1 cellular context compared by ENCODE assay signal in the genomic region with DNA sequence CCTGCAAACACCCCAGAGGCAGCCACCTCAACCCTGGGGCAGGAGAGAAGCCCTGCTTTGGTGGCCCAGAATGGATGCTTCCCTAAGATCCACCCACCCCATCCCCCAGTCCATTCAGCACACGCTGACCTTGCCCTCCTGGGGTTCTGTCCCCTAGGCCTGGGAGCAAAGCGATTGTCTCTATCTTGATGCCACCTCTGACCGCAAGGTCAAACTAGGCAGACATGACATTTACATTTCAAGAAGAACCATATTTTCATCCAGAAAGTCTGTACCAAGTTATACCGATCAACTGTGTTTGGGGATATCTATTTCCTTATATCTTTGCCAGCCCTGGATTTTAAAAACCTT.
A peak's percentile ranks its signal among the peaks of the same experiment; 100 is the strongest.
TF ChIP-seq lines count a peak whose summit lies in the region.

No MANE protein-coding gene starts in this region.

TF ChIP-seq in K562, 482 proteins besides CTCF, POLR2A, EP300 and RAD21 (continued from another document):
- no peak for TF ChIP-seq NCOA6 (IDR thresholded peaks at IDR 0.05)
- 0 out of 2 replicates have a peak, but pooled peaks have one; percentile 31 for TF ChIP-seq DPF2 (IDR thresholded peaks at IDR 0.05)
- TF ChIP-seq ZNF561 (CRISPR knock-in tag; conservative IDR thresholded peaks at IDR 0.05) = no peak
- peak; percentile 33; the same call in 1 of the 2 replicates for TF ChIP-seq TCF3 (CRISPR knock-in tag; IDR thresholded peaks at IDR 0.05)
- no peak for TF ChIP-seq FOSL1 (tag; conservative IDR thresholded peaks at IDR 0.05)
- peak; percentile 15 to 80; a peak in 3 of 4 replicates for TF ChIP-seq RCOR1 (IDR thresholded peaks at IDR 0.05; ENCODE audit: borderline replicate concordance in 1 of 2, low read depth in 2 of 2, low read length in 2 of 2)
- TF ChIP-seq ZBED1 (IDR thresholded peaks at IDR 0.05) = no peak
- TF ChIP-seq ZNF586 (CRISPR knock-in tag; conservative IDR thresholded peaks at IDR 0.05) = no peak
- TF ChIP-seq ZKSCAN1 (IDR thresholded peaks at IDR 0.05; ENCODE audit: low read depth, low read length) = no peak
- TF ChIP-seq, protein P1, sequence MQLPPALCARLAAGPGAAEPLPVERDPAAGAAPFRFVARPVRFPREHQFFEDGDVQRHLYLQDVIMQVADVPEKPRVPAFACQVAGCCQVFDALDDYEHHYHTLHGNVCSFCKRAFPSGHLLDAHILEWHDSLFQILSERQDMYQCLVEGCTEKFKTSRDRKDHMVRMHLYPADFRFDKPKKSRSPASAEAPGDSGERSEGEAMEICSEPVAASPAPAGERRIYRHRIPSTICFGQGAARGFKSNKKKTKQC (CRISPR knock-in tag; IDR thresholded peaks at IDR 0.05) = no peak
- TF ChIP-seq ELF2 (CRISPR knock-in tag; IDR thresholded peaks at IDR 0.05) = no peak
